Comparison of ENCODE assay signal across 1 cellular context in genomic region chr9:112380102-112380581, GRCh38.
TF ChIP-seq lines count a peak whose summit lies in the region.

Gene HSDL2, plus strand, starts transcription at chr9:112380108. Its CDS starts 56 bp downstream, at chr9:112380164.

TF ChIP-seq in HepG2, 621 proteins besides CTCF, POLR2A, EP300 and RAD21 (continued from another document):
- TF ChIP-seq ARID3A (IDR thresholded peaks at IDR 0.05; ENCODE audit: low read depth, low read length), result 0 out of 2 replicates have a peak, but pooled peaks have one; percentile 5
